In the genomic region with DNA sequence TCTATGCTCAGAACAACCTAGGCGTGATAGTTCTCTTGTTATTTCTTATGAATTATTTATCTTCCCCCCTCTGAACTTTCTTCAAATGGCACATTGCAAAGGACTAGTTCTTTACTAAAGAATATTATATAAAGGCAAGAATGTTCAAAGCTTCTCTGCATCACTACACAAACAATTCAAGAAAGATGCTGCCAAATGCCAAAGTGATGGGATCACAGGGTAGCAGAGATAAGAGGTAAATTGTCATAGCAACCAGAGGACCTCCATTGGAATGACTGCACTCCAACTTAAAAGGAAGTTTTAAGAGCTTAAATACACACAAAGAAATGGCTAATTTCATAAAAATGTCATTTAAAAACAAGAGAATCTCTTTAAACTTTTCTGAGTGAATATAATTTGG, we compare ENCODE assay signal across 1 cellular context.
TF ChIP-seq lines count a peak whose summit lies in the region.

No MANE protein-coding gene starts in this region.

TF ChIP-seq in HepG2, 621 proteins besides CTCF, POLR2A, EP300 and RAD21 (continued from another document):
- TF ChIP-seq, protein P1, sequence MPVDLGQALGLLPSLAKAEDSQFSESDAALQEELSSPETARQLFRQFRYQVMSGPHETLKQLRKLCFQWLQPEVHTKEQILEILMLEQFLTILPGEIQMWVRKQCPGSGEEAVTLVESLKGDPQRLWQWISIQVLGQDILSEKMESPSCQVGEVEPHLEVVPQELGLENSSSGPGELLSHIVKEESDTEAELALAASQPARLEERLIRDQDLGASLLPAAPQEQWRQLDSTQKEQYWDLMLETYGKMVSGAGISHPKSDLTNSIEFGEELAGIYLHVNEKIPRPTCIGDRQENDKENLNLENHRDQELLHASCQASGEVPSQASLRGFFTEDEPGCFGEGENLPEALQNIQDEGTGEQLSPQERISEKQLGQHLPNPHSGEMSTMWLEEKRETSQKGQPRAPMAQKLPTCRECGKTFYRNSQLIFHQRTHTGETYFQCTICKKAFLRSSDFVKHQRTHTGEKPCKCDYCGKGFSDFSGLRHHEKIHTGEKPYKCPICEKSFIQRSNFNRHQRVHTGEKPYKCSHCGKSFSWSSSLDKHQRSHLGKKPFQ (CRISPR knock-in tag; IDR thresholded peaks at IDR 0.05; ENCODE audit: insufficient replicate concordance) = no peak
- TF ChIP-seq MBD4 (IDR thresholded peaks at IDR 0.05; ENCODE audit: borderline replicate concordance, low read length) (no peak), ZIK1 (CRISPR knock-in tag; IDR thresholded peaks at IDR 0.05; ENCODE audit: borderline replicate concordance, low read depth) (no peak)
